Comparison of ENCODE assay signal across 1 cellular context in the genomic region with DNA sequence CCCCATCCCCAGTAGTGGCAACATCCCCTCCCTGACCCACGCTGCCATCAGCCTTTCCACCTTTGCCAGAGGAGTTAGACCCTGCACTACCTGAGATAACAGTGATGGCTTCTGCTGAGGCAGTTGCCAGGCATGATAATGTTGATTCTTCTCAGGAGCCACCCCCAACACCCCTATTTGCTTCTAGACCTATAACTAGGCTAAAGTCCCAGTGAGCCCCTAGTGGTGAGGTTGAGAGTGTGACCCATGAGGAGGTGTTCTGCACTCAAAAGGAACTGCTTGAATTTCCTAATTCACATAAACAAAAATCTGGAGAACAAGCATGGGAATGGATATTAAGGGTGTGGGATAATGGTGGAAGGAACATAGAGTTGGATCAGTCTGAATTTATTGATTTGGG.
TF ChIP-seq lines count a peak whose summit lies in the region.

No MANE protein-coding gene starts in this region.

TF ChIP-seq in HepG2, 621 proteins besides CTCF, POLR2A, EP300 and RAD21:
- TF ChIP-seq JUN (CRISPR knock-in tag; IDR thresholded peaks at IDR 0.05) (no peak), MEF2D (CRISPR knock-in tag; IDR thresholded peaks at IDR 0.05) (no peak), PRPF4 (IDR thresholded peaks at IDR 0.05; ENCODE audit: low read depth, low read length, poor library complexity, severe bottlenecking) (no peak), ZNF207 (IDR thresholded peaks at IDR 0.05; ENCODE audit: borderline replicate concordance) (no peak), ATF4 (CRISPR knock-in tag; IDR thresholded peaks at IDR 0.05) (no peak), HNF4G (IDR thresholded peaks at IDR 0.05; ENCODE audit: borderline replicate concordance, low read depth, low read length) (no peak), HNF4G (CRISPR knock-in tag; IDR thresholded peaks at IDR 0.05; ENCODE audit: borderline replicate concordance, low read depth) (no peak), ZNF598 (CRISPR knock-in tag; IDR thresholded peaks at IDR 0.05; ENCODE audit: borderline replicate concordance) (no peak), HMG20B (CRISPR knock-in tag; conservative IDR thresholded peaks at IDR 0.05) (no peak), ZNF737 (CRISPR knock-in tag; IDR thresholded peaks at IDR 0.05; ENCODE audit: borderline replicate concordance) (no peak), ZNF558 (CRISPR knock-in tag; IDR thresholded peaks at IDR 0.05; ENCODE audit: borderline replicate concordance) (no peak), REL (CRISPR knock-in tag; conservative IDR thresholded peaks at IDR 0.05) (no peak), GZF1 (CRISPR knock-in tag; IDR thresholded peaks at IDR 0.05) (no peak)
- TF ChIP-seq, protein P1, sequence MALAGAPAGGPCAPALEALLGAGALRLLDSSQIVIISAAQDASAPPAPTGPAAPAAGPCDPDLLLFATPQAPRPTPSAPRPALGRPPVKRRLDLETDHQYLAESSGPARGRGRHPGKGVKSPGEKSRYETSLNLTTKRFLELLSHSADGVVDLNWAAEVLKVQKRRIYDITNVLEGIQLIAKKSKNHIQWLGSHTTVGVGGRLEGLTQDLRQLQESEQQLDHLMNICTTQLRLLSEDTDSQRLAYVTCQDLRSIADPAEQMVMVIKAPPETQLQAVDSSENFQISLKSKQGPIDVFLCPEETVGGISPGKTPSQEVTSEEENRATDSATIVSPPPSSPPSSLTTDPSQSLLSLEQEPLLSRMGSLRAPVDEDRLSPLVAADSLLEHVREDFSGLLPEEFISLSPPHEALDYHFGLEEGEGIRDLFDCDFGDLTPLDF (CRISPR knock-in tag; IDR thresholded peaks at IDR 0.05): no peak
- TF ChIP-seq, protein P2, sequence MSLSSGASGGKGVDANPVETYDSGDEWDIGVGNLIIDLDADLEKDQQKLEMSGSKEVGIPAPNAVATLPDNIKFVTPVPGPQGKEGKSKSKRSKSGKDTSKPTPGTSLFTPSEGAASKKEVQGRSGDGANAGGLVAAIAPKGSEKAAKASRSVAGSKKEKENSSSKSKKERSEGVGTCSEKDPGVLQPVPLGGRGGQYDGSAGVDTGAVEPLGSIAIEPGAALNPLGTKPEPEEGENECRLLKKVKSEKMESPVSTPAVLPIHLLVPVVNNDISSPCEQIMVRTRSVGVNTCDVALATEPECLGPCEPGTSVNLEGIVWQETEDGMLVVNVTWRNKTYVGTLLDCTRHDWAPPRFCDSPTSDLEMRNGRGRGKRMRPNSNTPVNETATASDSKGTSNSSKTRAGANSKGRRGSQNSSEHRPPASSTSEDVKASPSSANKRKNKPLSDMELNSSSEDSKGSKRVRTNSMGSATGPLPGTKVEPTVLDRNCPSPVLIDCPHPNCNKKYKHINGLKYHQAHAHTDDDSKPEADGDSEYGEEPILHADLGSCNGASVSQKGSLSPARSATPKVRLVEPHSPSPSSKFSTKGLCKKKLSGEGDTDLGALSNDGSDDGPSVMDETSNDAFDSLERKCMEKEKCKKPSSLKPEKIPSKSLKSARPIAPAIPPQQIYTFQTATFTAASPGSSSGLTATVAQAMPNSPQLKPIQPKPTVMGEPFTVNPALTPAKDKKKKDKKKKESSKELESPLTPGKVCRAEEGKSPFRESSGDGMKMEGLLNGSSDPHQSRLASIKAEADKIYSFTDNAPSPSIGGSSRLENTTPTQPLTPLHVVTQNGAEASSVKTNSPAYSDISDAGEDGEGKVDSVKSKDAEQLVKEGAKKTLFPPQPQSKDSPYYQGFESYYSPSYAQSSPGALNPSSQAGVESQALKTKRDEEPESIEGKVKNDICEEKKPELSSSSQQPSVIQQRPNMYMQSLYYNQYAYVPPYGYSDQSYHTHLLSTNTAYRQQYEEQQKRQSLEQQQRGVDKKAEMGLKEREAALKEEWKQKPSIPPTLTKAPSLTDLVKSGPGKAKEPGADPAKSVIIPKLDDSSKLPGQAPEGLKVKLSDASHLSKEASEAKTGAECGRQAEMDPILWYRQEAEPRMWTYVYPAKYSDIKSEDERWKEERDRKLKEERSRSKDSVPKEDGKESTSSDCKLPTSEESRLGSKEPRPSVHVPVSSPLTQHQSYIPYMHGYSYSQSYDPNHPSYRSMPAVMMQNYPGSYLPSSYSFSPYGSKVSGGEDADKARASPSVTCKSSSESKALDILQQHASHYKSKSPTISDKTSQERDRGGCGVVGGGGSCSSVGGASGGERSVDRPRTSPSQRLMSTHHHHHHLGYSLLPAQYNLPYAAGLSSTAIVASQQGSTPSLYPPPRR (CRISPR knock-in tag; IDR thresholded peaks at IDR 0.05; ENCODE audit: borderline replicate concordance): no peak
- TF ChIP-seq, protein P3, sequence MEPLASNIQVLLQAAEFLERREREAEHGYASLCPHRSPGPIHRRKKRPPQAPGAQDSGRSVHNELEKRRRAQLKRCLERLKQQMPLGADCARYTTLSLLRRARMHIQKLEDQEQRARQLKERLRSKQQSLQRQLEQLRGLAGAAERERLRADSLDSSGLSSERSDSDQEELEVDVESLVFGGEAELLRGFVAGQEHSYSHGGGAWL (CRISPR knock-in tag; IDR thresholded peaks at IDR 0.05): no peak
- TF ChIP-seq, protein P4, sequence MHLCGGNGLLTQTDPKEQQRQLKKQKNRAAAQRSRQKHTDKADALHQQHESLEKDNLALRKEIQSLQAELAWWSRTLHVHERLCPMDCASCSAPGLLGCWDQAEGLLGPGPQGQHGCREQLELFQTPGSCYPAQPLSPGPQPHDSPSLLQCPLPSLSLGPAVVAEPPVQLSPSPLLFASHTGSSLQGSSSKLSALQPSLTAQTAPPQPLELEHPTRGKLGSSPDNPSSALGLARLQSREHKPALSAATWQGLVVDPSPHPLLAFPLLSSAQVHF (CRISPR knock-in tag; IDR thresholded peaks at IDR 0.05): no peak
- TF ChIP-seq, protein P5, sequence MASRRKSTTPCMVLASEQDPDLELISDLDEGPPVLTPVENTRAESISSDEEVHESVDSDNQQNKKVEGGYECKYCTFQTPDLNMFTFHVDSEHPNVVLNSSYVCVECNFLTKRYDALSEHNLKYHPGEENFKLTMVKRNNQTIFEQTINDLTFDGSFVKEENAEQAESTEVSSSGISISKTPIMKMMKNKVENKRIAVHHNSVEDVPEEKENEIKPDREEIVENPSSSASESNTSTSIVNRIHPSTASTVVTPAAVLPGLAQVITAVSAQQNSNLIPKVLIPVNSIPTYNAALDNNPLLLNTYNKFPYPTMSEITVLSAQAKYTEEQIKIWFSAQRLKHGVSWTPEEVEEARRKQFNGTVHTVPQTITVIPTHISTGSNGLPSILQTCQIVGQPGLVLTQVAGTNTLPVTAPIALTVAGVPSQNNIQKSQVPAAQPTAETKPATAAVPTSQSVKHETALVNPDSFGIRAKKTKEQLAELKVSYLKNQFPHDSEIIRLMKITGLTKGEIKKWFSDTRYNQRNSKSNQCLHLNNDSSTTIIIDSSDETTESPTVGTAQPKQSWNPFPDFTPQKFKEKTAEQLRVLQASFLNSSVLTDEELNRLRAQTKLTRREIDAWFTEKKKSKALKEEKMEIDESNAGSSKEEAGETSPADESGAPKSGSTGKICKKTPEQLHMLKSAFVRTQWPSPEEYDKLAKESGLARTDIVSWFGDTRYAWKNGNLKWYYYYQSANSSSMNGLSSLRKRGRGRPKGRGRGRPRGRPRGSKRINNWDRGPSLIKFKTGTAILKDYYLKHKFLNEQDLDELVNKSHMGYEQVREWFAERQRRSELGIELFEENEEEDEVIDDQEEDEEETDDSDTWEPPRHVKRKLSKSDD (CRISPR knock-in tag; IDR thresholded peaks at IDR 0.05; ENCODE audit: low read depth): no peak
